In the genomic region with DNA sequence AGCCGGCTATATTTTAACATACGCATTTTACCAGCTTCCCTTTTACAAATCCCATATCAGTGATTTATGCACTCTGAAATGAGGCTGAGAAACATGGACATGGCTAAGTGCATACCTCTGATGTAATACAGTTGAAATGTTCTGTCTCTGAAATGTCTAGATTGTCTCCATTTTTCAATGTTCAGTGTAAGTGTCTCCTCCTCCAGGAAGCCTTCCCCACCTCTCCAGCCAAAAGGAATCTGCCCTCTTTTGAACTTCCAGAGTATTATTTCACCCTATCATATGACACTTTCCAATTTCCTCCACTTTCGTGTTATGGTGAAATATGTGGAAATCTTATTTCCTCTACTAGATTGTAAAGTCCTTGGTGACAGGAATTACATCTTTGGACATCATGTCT, we compare ENCODE assay signal across 1 cellular context.
A peak's percentile ranks its signal among the peaks of the same experiment; 100 is the strongest.
TF ChIP-seq lines count a peak whose summit lies in the region.

No MANE protein-coding gene starts in this region.

TF ChIP-seq in K562, 482 proteins besides CTCF, POLR2A, EP300 and RAD21 (continues in another document):
- TF ChIP-seq BACH1 (tag; IDR thresholded peaks at IDR 0.05): no peak
- TF ChIP-seq CCNT2 (IDR thresholded peaks at IDR 0.05; ENCODE audit: borderline replicate concordance, extremely low read depth, insufficient read length, low read depth, low read length): no peak
- TF ChIP-seq, protein P1, sequence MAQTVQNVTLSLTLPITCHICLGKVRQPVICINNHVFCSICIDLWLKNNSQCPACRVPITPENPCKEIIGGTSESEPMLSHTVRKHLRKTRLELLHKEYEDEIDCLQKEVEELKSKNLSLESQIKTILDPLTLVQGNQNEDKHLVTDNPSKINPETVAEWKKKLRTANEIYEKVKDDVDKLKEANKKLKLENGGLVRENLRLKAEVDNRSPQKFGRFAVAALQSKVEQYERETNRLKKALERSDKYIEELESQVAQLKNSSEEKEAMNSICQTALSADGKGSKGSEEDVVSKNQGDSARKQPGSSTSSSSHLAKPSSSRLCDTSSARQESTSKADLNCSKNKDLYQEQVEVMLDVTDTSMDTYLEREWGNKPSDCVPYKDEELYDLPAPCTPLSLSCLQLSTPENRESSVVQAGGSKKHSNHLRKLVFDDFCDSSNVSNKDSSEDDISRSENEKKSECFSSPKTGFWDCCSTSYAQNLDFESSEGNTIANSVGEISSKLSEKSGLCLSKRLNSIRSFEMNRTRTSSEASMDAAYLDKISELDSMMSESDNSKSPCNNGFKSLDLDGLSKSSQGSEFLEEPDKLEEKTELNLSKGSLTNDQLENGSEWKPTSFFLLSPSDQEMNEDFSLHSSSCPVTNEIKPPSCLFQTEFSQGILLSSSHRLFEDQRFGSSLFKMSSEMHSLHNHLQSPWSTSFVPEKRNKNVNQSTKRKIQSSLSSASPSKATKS (CRISPR knock-in tag; IDR thresholded peaks at IDR 0.05): no peak
- peak; percentile 58 for TF ChIP-seq RBM25 (IDR thresholded peaks at IDR 0.05; ENCODE audit: low read depth, low read length, severe bottlenecking)
- no peak for TF ChIP-seq EZH2 (IDR thresholded peaks at IDR 0.05; ENCODE audit: borderline replicate concordance, low read depth, low read length)
- TF ChIP-seq ZNF134 (CRISPR knock-in tag; conservative IDR thresholded peaks at IDR 0.05): no peak
- TF ChIP-seq SMARCC2 (IDR thresholded peaks at IDR 0.05; ENCODE audit: low read depth): no peak
- no peak for TF ChIP-seq FOXJ2 (tag; IDR thresholded peaks at IDR 0.05)
- TF ChIP-seq, protein P2, sequence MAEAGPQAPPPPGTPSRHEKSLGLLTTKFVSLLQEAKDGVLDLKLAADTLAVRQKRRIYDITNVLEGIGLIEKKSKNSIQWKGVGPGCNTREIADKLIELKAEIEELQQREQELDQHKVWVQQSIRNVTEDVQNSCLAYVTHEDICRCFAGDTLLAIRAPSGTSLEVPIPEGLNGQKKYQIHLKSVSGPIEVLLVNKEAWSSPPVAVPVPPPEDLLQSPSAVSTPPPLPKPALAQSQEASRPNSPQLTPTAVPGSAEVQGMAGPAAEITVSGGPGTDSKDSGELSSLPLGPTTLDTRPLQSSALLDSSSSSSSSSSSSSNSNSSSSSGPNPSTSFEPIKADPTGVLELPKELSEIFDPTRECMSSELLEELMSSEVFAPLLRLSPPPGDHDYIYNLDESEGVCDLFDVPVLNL (CRISPR knock-in tag; IDR thresholded peaks at IDR 0.05; ENCODE audit: low read depth): no peak
- no peak for TF ChIP-seq NR2C1 (IDR thresholded peaks at IDR 0.05)
- TF ChIP-seq NR2C1 (tag; IDR thresholded peaks at IDR 0.05): no peak
- TF ChIP-seq, protein P3, sequence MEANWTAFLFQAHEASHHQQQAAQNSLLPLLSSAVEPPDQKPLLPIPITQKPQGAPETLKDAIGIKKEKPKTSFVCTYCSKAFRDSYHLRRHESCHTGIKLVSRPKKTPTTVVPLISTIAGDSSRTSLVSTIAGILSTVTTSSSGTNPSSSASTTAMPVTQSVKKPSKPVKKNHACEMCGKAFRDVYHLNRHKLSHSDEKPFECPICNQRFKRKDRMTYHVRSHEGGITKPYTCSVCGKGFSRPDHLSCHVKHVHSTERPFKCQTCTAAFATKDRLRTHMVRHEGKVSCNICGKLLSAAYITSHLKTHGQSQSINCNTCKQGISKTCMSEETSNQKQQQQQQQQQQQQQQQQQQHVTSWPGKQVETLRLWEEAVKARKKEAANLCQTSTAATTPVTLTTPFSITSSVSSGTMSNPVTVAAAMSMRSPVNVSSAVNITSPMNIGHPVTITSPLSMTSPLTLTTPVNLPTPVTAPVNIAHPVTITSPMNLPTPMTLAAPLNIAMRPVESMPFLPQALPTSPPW (CRISPR knock-in tag; IDR thresholded peaks at IDR 0.05): no peak
- TF ChIP-seq, protein P4, sequence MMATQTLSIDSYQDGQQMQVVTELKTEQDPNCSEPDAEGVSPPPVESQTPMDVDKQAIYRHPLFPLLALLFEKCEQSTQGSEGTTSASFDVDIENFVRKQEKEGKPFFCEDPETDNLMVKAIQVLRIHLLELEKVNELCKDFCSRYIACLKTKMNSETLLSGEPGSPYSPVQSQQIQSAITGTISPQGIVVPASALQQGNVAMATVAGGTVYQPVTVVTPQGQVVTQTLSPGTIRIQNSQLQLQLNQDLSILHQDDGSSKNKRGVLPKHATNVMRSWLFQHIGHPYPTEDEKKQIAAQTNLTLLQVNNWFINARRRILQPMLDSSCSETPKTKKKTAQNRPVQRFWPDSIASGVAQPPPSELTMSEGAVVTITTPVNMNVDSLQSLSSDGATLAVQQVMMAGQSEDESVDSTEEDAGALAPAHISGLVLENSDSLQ (IDR thresholded peaks at IDR 0.05): peak; percentile 23; the same call in 1 of the 2 replicates
- TF ChIP-seq MCM5 (IDR thresholded peaks at IDR 0.05; ENCODE audit: low read depth): no peak
- TF ChIP-seq, protein P5, sequence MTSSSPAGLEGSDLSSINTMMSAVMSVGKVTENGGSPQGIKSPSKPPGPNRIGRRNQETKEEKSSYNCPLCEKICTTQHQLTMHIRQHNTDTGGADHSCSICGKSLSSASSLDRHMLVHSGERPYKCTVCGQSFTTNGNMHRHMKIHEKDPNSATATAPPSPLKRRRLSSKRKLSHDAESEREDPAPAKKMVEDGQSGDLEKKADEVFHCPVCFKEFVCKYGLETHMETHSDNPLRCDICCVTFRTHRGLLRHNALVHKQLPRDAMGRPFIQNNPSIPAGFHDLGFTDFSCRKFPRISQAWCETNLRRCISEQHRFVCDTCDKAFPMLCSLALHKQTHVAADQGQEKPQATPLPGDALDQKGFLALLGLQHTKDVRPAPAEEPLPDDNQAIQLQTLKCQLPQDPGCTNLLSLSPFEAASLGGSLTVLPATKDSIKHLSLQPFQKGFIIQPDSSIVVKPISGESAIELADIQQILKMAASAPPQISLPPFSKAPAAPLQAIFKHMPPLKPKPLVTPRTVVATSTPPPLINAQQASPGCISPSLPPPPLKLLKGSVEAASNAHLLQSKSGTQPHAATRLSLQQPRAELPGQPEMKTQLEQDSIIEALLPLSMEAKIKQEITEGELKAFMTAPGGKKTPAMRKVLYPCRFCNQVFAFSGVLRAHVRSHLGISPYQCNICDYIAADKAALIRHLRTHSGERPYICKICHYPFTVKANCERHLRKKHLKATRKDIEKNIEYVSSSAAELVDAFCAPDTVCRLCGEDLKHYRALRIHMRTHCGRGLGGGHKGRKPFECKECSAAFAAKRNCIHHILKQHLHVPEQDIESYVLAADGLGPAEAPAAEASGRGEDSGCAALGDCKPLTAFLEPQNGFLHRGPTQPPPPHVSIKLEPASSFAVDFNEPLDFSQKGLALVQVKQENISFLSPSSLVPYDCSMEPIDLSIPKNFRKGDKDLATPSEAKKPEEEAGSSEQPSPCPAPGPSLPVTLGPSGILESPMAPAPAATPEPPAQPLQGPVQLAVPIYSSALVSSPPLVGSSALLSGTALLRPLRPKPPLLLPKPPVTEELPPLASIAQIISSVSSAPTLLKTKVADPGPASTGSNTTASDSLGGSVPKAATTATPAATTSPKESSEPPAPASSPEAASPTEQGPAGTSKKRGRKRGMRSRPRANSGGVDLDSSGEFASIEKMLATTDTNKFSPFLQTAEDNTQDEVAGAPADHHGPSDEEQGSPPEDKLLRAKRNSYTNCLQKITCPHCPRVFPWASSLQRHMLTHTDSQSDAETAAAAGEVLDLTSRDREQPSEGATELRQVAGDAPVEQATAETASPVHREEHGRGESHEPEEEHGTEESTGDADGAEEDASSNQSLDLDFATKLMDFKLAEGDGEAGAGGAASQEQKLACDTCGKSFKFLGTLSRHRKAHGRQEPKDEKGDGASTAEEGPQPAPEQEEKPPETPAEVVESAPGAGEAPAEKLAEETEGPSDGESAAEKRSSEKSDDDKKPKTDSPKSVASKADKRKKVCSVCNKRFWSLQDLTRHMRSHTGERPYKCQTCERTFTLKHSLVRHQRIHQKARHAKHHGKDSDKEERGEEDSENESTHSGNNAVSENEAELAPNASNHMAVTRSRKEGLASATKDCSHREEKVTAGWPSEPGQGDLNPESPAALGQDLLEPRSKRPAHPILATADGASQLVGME (CRISPR knock-in tag; IDR thresholded peaks at IDR 0.05): no peak
- TF ChIP-seq POLR2AphosphoS2 (IDR thresholded peaks at IDR 0.05; ENCODE audit: low read length): no peak
- TF ChIP-seq FOSL1 (tag; conservative IDR thresholded peaks at IDR 0.05): no peak
- no peak for TF ChIP-seq SMARCB1 (IDR thresholded peaks at IDR 0.05; ENCODE audit: insufficient read length, low read depth)
- TF ChIP-seq MTA1 (IDR thresholded peaks at IDR 0.05; ENCODE audit: borderline replicate concordance): no peak
- no peak for TF ChIP-seq MECOM (CRISPR knock-in tag; IDR thresholded peaks at IDR 0.05)
- no peak for TF ChIP-seq ZNF124 (CRISPR knock-in tag; IDR thresholded peaks at IDR 0.05)
- no peak for TF ChIP-seq CEBPG (CRISPR knock-in tag; IDR thresholded peaks at IDR 0.05)
- peak in 1 of 2 experiments; percentile 74; a peak in 2 of 4 replicates for TF ChIP-seq CEBPG (tag; conservative IDR thresholded peaks at IDR 0.05 in 1 of 2, IDR thresholded peaks at IDR 0.05 in 1 of 2)
- TF ChIP-seq, protein P6, sequence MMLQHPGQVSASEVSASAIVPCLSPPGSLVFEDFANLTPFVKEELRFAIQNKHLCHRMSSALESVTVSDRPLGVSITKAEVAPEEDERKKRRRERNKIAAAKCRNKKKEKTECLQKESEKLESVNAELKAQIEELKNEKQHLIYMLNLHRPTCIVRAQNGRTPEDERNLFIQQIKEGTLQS (IDR thresholded peaks at IDR 0.05): no peak
- TF ChIP-seq, protein P6 (CRISPR knock-in tag; conservative IDR thresholded peaks at IDR 0.05): no peak
- no peak for TF ChIP-seq TGIF2 (CRISPR knock-in tag; IDR thresholded peaks at IDR 0.05)
- TF ChIP-seq ZNF146 (CRISPR knock-in tag; IDR thresholded peaks at IDR 0.05; ENCODE audit: unreplicated experiment): no peak
- TF ChIP-seq JUND (IDR thresholded peaks at IDR 0.05; ENCODE audit: borderline replicate concordance, low read depth, low read length): no peak
- no peak for TF ChIP-seq JUND (tag; IDR thresholded peaks at IDR 0.05; ENCODE audit: borderline replicate concordance, low read depth, low read length)
- no peak for TF ChIP-seq SAFB (IDR thresholded peaks at IDR 0.05; ENCODE audit: borderline replicate concordance, low read depth, low read length)
- 0 out of 2 replicates have a peak, but pooled peaks have one; percentile 48 for TF ChIP-seq ZNF175 (CRISPR knock-in tag; IDR thresholded peaks at IDR 0.05; ENCODE audit: low read depth)
- no peak for TF ChIP-seq ZNF384 (IDR thresholded peaks at IDR 0.05; ENCODE audit: low read depth, low read length)
- TF ChIP-seq, protein P7, sequence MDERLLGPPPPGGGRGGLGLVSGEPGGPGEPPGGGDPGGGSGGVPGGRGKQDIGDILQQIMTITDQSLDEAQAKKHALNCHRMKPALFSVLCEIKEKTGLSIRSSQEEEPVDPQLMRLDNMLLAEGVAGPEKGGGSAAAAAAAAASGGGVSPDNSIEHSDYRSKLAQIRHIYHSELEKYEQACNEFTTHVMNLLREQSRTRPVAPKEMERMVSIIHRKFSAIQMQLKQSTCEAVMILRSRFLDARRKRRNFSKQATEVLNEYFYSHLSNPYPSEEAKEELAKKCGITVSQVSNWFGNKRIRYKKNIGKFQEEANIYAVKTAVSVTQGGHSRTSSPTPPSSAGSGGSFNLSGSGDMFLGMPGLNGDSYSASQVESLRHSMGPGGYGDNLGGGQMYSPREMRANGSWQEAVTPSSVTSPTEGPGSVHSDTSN (CRISPR knock-in tag; IDR thresholded peaks at IDR 0.05; ENCODE audit: low read depth): no peak
- TF ChIP-seq, protein P7 (tag; conservative IDR thresholded peaks at IDR 0.05; ENCODE audit: low read depth): peak; percentile 38; the same call in 1 of the 2 replicates
- TF ChIP-seq NFYB (IDR thresholded peaks at IDR 0.05; ENCODE audit: extremely low read depth, insufficient read length): no peak
- TF ChIP-seq IRF2 (CRISPR knock-in tag; IDR thresholded peaks at IDR 0.05): no peak
- no peak for TF ChIP-seq CXXC5 (CRISPR knock-in tag; IDR thresholded peaks at IDR 0.05)
- TF ChIP-seq, protein P8, sequence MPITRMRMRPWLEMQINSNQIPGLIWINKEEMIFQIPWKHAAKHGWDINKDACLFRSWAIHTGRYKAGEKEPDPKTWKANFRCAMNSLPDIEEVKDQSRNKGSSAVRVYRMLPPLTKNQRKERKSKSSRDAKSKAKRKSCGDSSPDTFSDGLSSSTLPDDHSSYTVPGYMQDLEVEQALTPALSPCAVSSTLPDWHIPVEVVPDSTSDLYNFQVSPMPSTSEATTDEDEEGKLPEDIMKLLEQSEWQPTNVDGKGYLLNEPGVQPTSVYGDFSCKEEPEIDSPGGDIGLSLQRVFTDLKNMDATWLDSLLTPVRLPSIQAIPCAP (CRISPR knock-in tag; IDR thresholded peaks at IDR 0.05; ENCODE audit: borderline replicate concordance): no peak
- TF ChIP-seq, protein P9, sequence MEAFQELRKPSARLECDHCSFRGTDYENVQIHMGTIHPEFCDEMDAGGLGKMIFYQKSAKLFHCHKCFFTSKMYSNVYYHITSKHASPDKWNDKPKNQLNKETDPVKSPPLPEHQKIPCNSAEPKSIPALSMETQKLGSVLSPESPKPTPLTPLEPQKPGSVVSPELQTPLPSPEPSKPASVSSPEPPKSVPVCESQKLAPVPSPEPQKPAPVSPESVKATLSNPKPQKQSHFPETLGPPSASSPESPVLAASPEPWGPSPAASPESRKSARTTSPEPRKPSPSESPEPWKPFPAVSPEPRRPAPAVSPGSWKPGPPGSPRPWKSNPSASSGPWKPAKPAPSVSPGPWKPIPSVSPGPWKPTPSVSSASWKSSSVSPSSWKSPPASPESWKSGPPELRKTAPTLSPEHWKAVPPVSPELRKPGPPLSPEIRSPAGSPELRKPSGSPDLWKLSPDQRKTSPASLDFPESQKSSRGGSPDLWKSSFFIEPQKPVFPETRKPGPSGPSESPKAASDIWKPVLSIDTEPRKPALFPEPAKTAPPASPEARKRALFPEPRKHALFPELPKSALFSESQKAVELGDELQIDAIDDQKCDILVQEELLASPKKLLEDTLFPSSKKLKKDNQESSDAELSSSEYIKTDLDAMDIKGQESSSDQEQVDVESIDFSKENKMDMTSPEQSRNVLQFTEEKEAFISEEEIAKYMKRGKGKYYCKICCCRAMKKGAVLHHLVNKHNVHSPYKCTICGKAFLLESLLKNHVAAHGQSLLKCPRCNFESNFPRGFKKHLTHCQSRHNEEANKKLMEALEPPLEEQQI (IDR thresholded peaks at IDR 0.05): no peak
- TF ChIP-seq PPARD (CRISPR knock-in tag; IDR thresholded peaks at IDR 0.05): no peak
- no peak for TF ChIP-seq RBM14 (IDR thresholded peaks at IDR 0.05; ENCODE audit: borderline replicate concordance, insufficient read depth, low read depth, low read length)
- no peak for TF ChIP-seq PCBP2 (IDR thresholded peaks at IDR 0.05; ENCODE audit: low read depth, low read length, poor library complexity, severe bottlenecking)
- TF ChIP-seq SIN3A (IDR thresholded peaks at IDR 0.05; ENCODE audit: borderline replicate concordance in 2 of 2, control insufficient read depth in 1 of 2, low read depth in 2 of 2, low read length in 2 of 2): no peak
- no peak for TF ChIP-seq RHOXF2B (CRISPR knock-in tag; conservative IDR thresholded peaks at IDR 0.05)
- TF ChIP-seq ZFP36 (IDR thresholded peaks at IDR 0.05; ENCODE audit: low read depth, low read length, partially characterized antibody): peak; percentile 93
